In the genomic region with DNA sequence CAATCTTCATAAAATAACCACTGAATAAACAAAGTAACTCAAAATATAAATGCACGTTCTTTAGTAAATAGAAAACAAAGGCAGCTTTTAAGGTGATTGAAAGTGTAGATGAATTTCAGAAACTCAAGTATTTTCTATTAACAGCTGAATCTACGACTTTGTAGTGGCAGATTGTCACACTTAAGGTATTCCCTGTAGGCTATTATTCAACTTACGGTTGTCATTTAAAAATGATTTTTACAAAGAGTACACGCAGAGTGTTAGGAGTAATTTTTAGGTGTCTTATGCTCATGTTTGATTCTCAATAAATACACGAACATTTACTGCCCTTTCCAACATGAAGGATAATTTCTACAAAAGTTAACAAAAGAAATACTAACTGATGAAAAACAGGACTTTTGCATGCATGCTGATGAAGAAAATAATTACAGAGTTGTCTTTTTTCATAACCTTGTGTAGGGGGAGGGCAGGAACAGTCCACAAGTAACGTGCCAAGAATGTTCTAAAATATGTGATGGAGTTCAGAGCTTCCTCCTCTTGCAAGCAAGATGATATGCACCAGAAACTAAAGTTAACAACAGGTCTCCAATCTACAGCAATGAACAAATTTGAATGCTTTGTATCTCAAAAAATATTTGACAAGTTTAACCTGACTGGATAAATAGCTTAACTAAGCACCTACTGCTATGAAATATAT, we compare ENCODE assay signal across 1 cellular context.
A peak's percentile ranks its signal among the peaks of the same experiment; 100 is the strongest.
TF ChIP-seq lines count a peak whose summit lies in the region.

No MANE protein-coding gene starts in this region.

TF ChIP-seq in HEK293, 187 proteins besides CTCF, POLR2A, EP300 and RAD21 (continued from another document):
- TF ChIP-seq, protein P1, sequence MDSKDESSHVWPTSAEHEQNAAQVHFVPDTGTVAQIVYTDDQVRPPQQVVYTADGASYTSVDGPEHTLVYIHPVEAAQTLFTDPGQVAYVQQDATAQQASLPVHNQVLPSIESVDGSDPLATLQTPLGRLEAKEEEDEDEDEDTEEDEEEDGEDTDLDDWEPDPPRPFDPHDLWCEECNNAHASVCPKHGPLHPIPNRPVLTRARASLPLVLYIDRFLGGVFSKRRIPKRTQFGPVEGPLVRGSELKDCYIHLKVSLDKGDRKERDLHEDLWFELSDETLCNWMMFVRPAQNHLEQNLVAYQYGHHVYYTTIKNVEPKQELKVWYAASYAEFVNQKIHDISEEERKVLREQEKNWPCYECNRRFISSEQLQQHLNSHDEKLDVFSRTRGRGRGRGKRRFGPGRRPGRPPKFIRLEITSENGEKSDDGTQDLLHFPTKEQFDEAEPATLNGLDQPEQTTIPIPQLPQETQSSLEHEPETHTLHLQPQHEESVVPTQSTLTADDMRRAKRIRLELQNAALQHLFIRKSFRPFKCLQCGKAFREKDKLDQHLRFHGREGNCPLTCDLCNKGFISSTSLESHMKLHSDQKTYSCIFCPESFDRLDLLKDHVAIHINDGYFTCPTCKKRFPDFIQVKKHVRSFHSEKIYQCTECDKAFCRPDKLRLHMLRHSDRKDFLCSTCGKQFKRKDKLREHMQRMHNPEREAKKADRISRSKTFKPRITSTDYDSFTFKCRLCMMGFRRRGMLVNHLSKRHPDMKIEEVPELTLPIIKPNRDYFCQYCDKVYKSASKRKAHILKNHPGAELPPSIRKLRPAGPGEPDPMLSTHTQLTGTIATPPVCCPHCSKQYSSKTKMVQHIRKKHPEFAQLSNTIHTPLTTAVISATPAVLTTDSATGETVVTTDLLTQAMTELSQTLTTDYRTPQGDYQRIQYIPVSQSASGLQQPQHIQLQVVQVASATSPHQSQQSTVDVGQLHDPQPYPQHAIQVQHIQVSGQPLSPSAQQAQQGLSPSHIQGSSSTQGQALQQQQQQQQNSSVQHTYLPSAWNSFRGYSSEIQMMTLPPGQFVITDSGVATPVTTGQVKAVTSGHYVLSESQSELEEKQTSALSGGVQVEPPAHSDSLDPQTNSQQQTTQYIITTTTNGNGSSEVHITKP (tag by site-specific recombination; IDR thresholded peaks at IDR 0.05): 0 out of 2 replicates have a peak, but pooled peaks have one; percentile 10
